ENCODE assay signal across 8 cellular contexts in the genomic region with DNA sequence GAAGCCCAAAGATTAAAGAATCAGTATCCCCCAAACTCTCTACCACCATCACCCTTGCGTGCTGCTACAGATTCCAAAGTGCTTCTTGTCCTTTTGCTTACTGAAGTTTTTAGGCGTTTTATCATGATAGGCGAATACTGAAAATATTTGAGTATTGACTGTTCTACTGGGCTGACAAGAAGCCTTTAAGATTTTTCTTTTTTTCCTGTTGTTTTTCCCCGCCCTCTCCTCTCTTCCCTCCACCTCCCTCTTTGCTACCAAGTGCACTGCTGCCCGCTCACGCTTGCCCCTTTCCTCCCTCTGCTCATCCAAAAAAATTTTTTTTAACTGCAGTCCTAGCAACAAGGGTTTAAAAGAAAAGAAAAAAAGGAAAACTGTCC. TPM values are rescaled to one million over a fixed set of nuclear protein-coding genes. Genes with fewer than 3 reads are reported as not detected.
A peak's percentile ranks its signal among the peaks of the same experiment; 100 is the strongest.
DNase-seq lines count a peak whose midpoint lies in the region; ATAC-seq, FAIRE-seq and TF ChIP-seq lines count a peak whose summit lies in the region.

No MANE protein-coding gene starts in this region.

- DNase-seq in AG04449 (ENCODE audit: low read depth, low spot score): no peak
- no peak for DNase-seq in HFFc6
- no peak for DNase-seq in GM12878 (ENCODE audit: low read depth, low spot score)
- no peak for DNase-seq in lower leg skin (ENCODE audit: low spot score in 2 of 2)
- DNase-seq in ureter (ENCODE audit: low spot score): no peak
- DNase-seq in NCI-H1694 treated with DMSO at 0.1 percent for 48 hours (lab: John Stamatoyannopoulos, UW): no peak

- no peaks in the 10 kb centered on the region for H3K9me3 Mint-ChIP-seq in HFFc6

- no peaks in the 10 kb centered on the region; the same call in 2 of the 3 replicates for H3K9me3 ChIP-seq in GM12878 (replicated peaks; ENCODE audit: control insufficient read depth, insufficient read depth, low read length)

- H3K4me1 ChIP-seq in GM12878 (ENCODE audit: control insufficient read depth, insufficient read depth, low read length) (peaks cover 20% of the 10 kb centered on the region), urinary bladder (ENCODE audit: insufficient read depth) (peaks cover 2% of the 10 kb centered on the region)

- H3K27ac Mint-ChIP-seq in HFFc6: peak overlapping the region; percentile 97

- WGBS in GM12878 (ENCODE audit: insufficient coverage, insufficient replicate concordance, low lambda C conversion rate, missing lambda C conversion rate): under 1% methylated on average over 6 of the region's 6 CpGs
- WGBS in lower leg skin, 2 donors: 0% methylated on average over 6 of the region's 6 CpGs
- under 1% methylated on average over 6 of the region's 6 CpGs for WGBS in urinary bladder

- intact Hi-C loops in GM12878 (cut with micrococcal nuclease; ENCODE audit: unreplicated experiment): loop anchor here (2.0 kb wide), 1 partner anchor 39 kb away; a partner anchor contains a TSS
- intact Hi-C loops in lower leg skin (cut with DNase I; ENCODE audit: low total_unique reads): no loop called here

- no peak for FAIRE-seq in GM12878 (lab: Jason Lieb, UNC)

- H3K9ac ChIP-seq in GM12878 (ENCODE audit: control insufficient read depth, insufficient read depth, low read length): peak overlapping the region; percentile 92

- peaks cover 39% of the 10 kb centered on the region for H3K4me1 Mint-ChIP-seq in HFFc6 (ENCODE audit: low read depth)

- POLR2A ChIA-PET in AG04449 (lab: Yijun Ruan, JAX): interaction anchor here (1.1 kb wide), 1 partner anchor 9 kb away, joined by 7 read pairs; no protein-coding TSS in a partner anchor
- POLR2A ChIA-PET in GM12878 (lab: Charles Lee): interaction anchor here (0.6 to 1.4 kb wide), 4 partner anchors 39 to 400 kb away, joined by 3 to 5 read pairs (median 4); a partner anchor contains a TSS

- no peak for ATAC-seq in GM12878
- no peak for ATAC-seq in GM18505 (IDR thresholded peaks at IDR 0.05; ENCODE audit: unreplicated experiment)

- H3K79me2 ChIP-seq in GM12878 (ENCODE audit: control insufficient read depth, insufficient read depth, low read length): peaks cover 64% of the 10 kb centered on the region

- H3K36me3 ChIP-seq in GM12878 (ENCODE audit: control insufficient read depth in 2 of 2, insufficient read depth in 2 of 2, low read length in 1 of 2) (peaks cover 0 to 6% of the 10 kb centered on the region in 2 experiments; a peak in 2 of 4 replicates), urinary bladder (ENCODE audit: insufficient read depth) (no peaks in the 10 kb centered on the region)

- CTCF ChIA-PET in AG04449 (lab: Yijun Ruan, JAX): interaction anchor here (1.4 kb wide), 1 partner anchor 23 kb away, joined by 3 read pairs; no protein-coding TSS in a partner anchor
- CTCF ChIA-PET in GM12878 (lab: Yijun Ruan, JAX): interaction anchor here (1.5 to 1.6 kb wide), 2 partner anchors 20 to 73 kb away, joined by 4 to 8 read pairs; no protein-coding TSS in a partner anchor

- peaks cover 19% of the 10 kb centered on the region for H3K36me3 Mint-ChIP-seq in HFFc6 (ENCODE audit: low read depth)

- SMC1A ChIA-PET in GM12878 (lab: Charles Lee; ENCODE audit: uncharacterized antibody, unreplicated experiment): interaction anchor here (0.6 to 1.4 kb wide), 5 partner anchors 39 to 970 kb away, joined by 3 to 6 read pairs (median 4); a partner anchor contains a TSS

- H3K27ac ChIP-seq in GM12878 (ENCODE audit: control insufficient read depth, insufficient read depth) (peak overlapping the region; percentile 92), urinary bladder (ENCODE audit: low read depth) (no peak overlapping the region)

- H3K4me3 Mint-ChIP-seq in HFFc6: peak overlapping the region; percentile 100

- TF ChIP-seq CTCF in AG04449 (IDR thresholded peaks at IDR 0.05; ENCODE audit: insufficient read depth, low read length, missing control alignments) (no peak), HFFc6 (IDR thresholded peaks at IDR 0.05) (no peak), GM12878 (IDR thresholded peaks at IDR 0.05 in 2 of 3, conservative IDR thresholded peaks at IDR 0.05 in 1 of 3; ENCODE audit: control insufficient read depth in 2 of 3, extremely low read depth in 1 of 3, insufficient read depth in 1 of 3, low read depth in 3 of 3, low read length in 3 of 3) (no peak), lower leg skin (IDR thresholded peaks at IDR 0.05) (no peak)

- TF ChIP-seq EP300 in GM12878 (IDR thresholded peaks at IDR 0.05; ENCODE audit: borderline replicate concordance in 1 of 2, control insufficient read depth in 1 of 2, low read depth in 2 of 2, low read length in 2 of 2): no peak

- peak overlapping the region; percentile 92 for H3K4me3 ChIP-seq in AG04449 (ENCODE audit: low read depth, low read length)
- peak overlapping the region; percentile 88 for H3K4me3 ChIP-seq in GM12878
- H3K4me3 ChIP-seq in lower leg skin (ENCODE audit: low read depth, poor library complexity, severe bottlenecking): peak overlapping the region; percentile 77
- peak overlapping the region; percentile 79 for H3K4me3 ChIP-seq in urinary bladder (ENCODE audit: low read depth, low read length)

- RAD21 ChIA-PET in GM12878 (lab: Charles Lee; ENCODE audit: unreplicated experiment): interaction anchor here (1.0 to 2.5 kb wide), 3 partner anchors 39 to 200 kb away, joined by 4 to 10 read pairs (median 7); a partner anchor contains a TSS

- in situ Hi-C loops in GM12878 (cut with MboI): no loop called here

- no peaks in the 10 kb centered on the region for H3K27me3 ChIP-seq in GM12878 (replicated peaks in 1 of 2; ENCODE audit: control insufficient read depth in 2 of 2, insufficient read depth in 2 of 2, low read length in 1 of 2)

- H4K20me1 ChIP-seq in GM12878 (ENCODE audit: control insufficient read depth, insufficient read depth): no peaks in the 10 kb centered on the region

- TF ChIP-seq RAD21 in GM12878 (IDR thresholded peaks at IDR 0.05; ENCODE audit: insufficient read depth, low read depth, low read length): no peak

- no peak for TF ChIP-seq POLR2A in GM12878 (IDR thresholded peaks at IDR 0.05; ENCODE audit: low read depth, low read length)
- no peak for TF ChIP-seq POLR2A in lower leg skin (IDR thresholded peaks at IDR 0.05)
- no peak for TF ChIP-seq POLR2A in GM18505 (IDR thresholded peaks at IDR 0.05; ENCODE audit: borderline replicate concordance, extremely low read depth, insufficient read depth, insufficient read length)

- H2AFZ ChIP-seq in GM12878 (ENCODE audit: control insufficient read depth, low read depth, low read length): no peak overlapping the region

- no TSS peak for BruUV-seq in GM12878 (replicated peaks; lab: Mats Ljungman, UMichigan)

- no peaks in the 10 kb centered on the region; the same call in 1 of the 2 replicates for H3K27me3 Mint-ChIP-seq in HFFc6 (ENCODE audit: insufficient read depth)

- H3K4me2 ChIP-seq in GM12878 (ENCODE audit: control insufficient read depth, insufficient read depth): peak overlapping the region; percentile 91

RNA-seq across cellular contexts. Expression of a gene that starts 0.7 kb away (rescaled TPM):
- total RNA-seq in HFFc6 (2021; fragmentation: NEBNext Ultra II Directional; extraction: Animal tissue kit (Norgen Biotek cat#: 25700)): 100 to 1,000 TPM; 152 to 190 (median 168) TPM
- 71.4 and 148 TPM in 2 replicates for total RNA-seq in GM12878 (2013; cell fraction: nucleolus; rRNA removed)
- 40.7 and 48.3 TPM in 2 replicates for total RNA-seq in GM12878 (2014; rRNA removed)
- total RNA-seq in GM12878 (2014; rRNA removed; fragmentation: Illumina TruSeq; extraction: Trizol): 52.9 and 53.6 TPM in 2 replicates
- total RNA-seq in GM12878 (2021): 143 and 145 TPM in 2 replicates
- 91.2 TPM for polyA plus RNA-seq in GM12878 (2011; ENCODE audit: low read depth)
- 192 and 234 TPM in 2 replicates for polyA plus RNA-seq in GM12878 (2011; rRNA removed)
- polyA plus RNA-seq in GM12878 (2011; cell fraction: cytosol; rRNA removed): 44.5 and 78.9 TPM in 2 replicates
- 26.5 and 50.5 TPM in 2 replicates for polyA plus RNA-seq in GM12878 (2011; cell fraction: nucleus; rRNA removed)
- 139 and 145 TPM in 2 replicates for polyA plus RNA-seq in GM12878 (2012)
- 176 and 220 TPM in 2 replicates for polyA plus RNA-seq in GM12878 (2014; fragmentation: Illumina TruSeq; extraction: Trizol)
- polyA plus RNA-seq in GM12878 (2014; fragmentation: Nextera tagmentation; extraction: Ambion mirVana): 100 to 1,000 TPM; 429 to 430 TPM
- 192 and 236 TPM in 2 replicates for polyA plus RNA-seq in GM12878 (2014; rRNA removed)
- polyA plus RNA-seq in GM12878 (2016; fragmentation: Nextera tagmentation; extraction: Ambion mirVana): 100 to 1,000 TPM; 636 to 661 TPM
- 24.5 and 29.1 TPM in 2 replicates for polyA minus RNA-seq in GM12878 (2011; rRNA and poly(A)+ RNA removed)
- polyA minus RNA-seq in GM12878 (2011; cell fraction: cytosol; rRNA and poly(A)+ RNA removed): 14.6 and 14.7 TPM in 2 replicates
- polyA minus RNA-seq in GM12878 (2011; cell fraction: nucleus; rRNA and poly(A)+ RNA removed): 4.5 and 15.3 TPM in 2 replicates
- total RNA-seq in lower leg skin: 100 to 1,000 TPM in 1 of 4 donors, 10 to 100 TPM in 3; 19.2 to 117 (median 23.9) TPM
- total RNA-seq in urinary bladder: 49.9 TPM
- 99.7 TPM for polyA plus RNA-seq in urinary bladder
- 151 TPM for total RNA-seq in ureter

RNA-seq across cellular contexts. Expression of a gene that starts 0.8 kb away (rescaled TPM):
- 1 to 10 TPM; 5.4 to 7.0 (median 6.0) TPM for total RNA-seq in HFFc6 (2021; fragmentation: NEBNext Ultra II Directional; extraction: Animal tissue kit (Norgen Biotek cat#: 25700))
- total RNA-seq in GM12878 (2013; cell fraction: nucleolus; rRNA removed): 20.4 and 26.9 TPM in 2 replicates
- total RNA-seq in GM12878 (2014; rRNA removed) (3.7 and 4.1 TPM in 2 replicates), GM12878 (2014; rRNA removed; fragmentation: Illumina TruSeq; extraction: Trizol) (3.9 and 5.2 TPM in 2 replicates), GM12878 (2021) (7.3 and 11.0 TPM in 2 replicates), lower leg skin (10 to 100 TPM in 3 of 4 donors, 1 to 10 TPM in 1; 7.0 to 17.4 (median 13.2) TPM), urinary bladder (35.6 TPM), ureter (14.1 TPM)
- polyA plus RNA-seq in GM12878 (2011; ENCODE audit: low read depth): 2.0 TPM
- polyA plus RNA-seq in GM12878 (2011; rRNA removed) (3.2 and 4.6 TPM in 2 replicates), GM12878 (2014; fragmentation: Illumina TruSeq; extraction: Trizol) (4.6 and 5.9 TPM in 2 replicates), GM12878 (2014; fragmentation: Nextera tagmentation; extraction: Ambion mirVana) (1 to 10 TPM; 2.5 to 7.4 TPM), GM12878 (2014; rRNA removed) (3.1 and 3.9 TPM in 2 replicates), GM12878 (2016; fragmentation: Nextera tagmentation; extraction: Ambion mirVana) (1 to 10 TPM; 7.4 to 8.8 TPM), urinary bladder (11.6 TPM)
- polyA plus RNA-seq in GM12878 (2011; cell fraction: cytosol; rRNA removed): 3.3 and 4.0 TPM in 2 replicates
- polyA plus RNA-seq in GM12878 (2011; cell fraction: nucleus; rRNA removed): 7.3 and 10.9 TPM in 2 replicates
- 3.7 and 4.3 TPM in 2 replicates for polyA plus RNA-seq in GM12878 (2012)
- 9.7 and 13.0 TPM in 2 replicates for polyA minus RNA-seq in GM12878 (2011; rRNA and poly(A)+ RNA removed)
- polyA minus RNA-seq in GM12878 (2011; cell fraction: cytosol; rRNA and poly(A)+ RNA removed): 2.9 and 4.3 TPM in 2 replicates
- polyA minus RNA-seq in GM12878 (2011; cell fraction: nucleus; rRNA and poly(A)+ RNA removed): 8.6 and 12.6 TPM in 2 replicates

RNA-seq across cellular contexts. Expression of a gene that starts 39.0 kb away (rescaled TPM):
- total RNA-seq in HFFc6 (2021; fragmentation: NEBNext Ultra II Directional; extraction: Animal tissue kit (Norgen Biotek cat#: 25700)): 1 to 10 TPM; 7.6 to 8.9 (median 8.4) TPM
- total RNA-seq in GM12878 (2013; cell fraction: nucleolus; rRNA removed): 40.3 and 47.0 TPM in 2 replicates
- total RNA-seq in GM12878 (2014; rRNA removed) (17.3 and 18.1 TPM in 2 replicates), GM12878 (2014; rRNA removed; fragmentation: Illumina TruSeq; extraction: Trizol) (14.8 and 15.4 TPM in 2 replicates), GM12878 (2021) (13.3 and 13.9 TPM in 2 replicates), lower leg skin (1 to 10 TPM; 4.3 to 7.4 (median 5.9) TPM), urinary bladder (10.4 TPM), ureter (10.9 TPM)
- 6.7 TPM for polyA plus RNA-seq in GM12878 (2011; ENCODE audit: low read depth)
- polyA plus RNA-seq in GM12878 (2011; rRNA removed) (13.4 and 14.8 TPM in 2 replicates), GM12878 (2014; fragmentation: Illumina TruSeq; extraction: Trizol) (13.4 and 13.9 TPM in 2 replicates), GM12878 (2014; fragmentation: Nextera tagmentation; extraction: Ambion mirVana) (1 to 10 TPM; 2.5 TPM), GM12878 (2014; rRNA removed) (15.4 and 20.3 TPM in 2 replicates), GM12878 (2016; fragmentation: Nextera tagmentation; extraction: Ambion mirVana) (10 to 100 TPM in 1 of 2 experiments, 1 to 10 TPM in 1; 9.7 to 11.0 TPM), urinary bladder (5.2 TPM)
- 16.3 and 19.0 TPM in 2 replicates for polyA plus RNA-seq in GM12878 (2011; cell fraction: cytosol; rRNA removed)
- polyA plus RNA-seq in GM12878 (2011; cell fraction: nucleus; rRNA removed): 21.9 and 22.6 TPM in 2 replicates
- 7.8 and 8.6 TPM in 2 replicates for polyA plus RNA-seq in GM12878 (2012)
- 26.6 and 33.3 TPM in 2 replicates for polyA minus RNA-seq in GM12878 (2011; rRNA and poly(A)+ RNA removed)
- 12.3 and 13.1 TPM in 2 replicates for polyA minus RNA-seq in GM12878 (2011; cell fraction: cytosol; rRNA and poly(A)+ RNA removed)
- polyA minus RNA-seq in GM12878 (2011; cell fraction: nucleus; rRNA and poly(A)+ RNA removed): 14.0 and 25.3 TPM in 2 replicates
